27 cellular contexts compared by ENCODE assay signal in the genomic region with DNA sequence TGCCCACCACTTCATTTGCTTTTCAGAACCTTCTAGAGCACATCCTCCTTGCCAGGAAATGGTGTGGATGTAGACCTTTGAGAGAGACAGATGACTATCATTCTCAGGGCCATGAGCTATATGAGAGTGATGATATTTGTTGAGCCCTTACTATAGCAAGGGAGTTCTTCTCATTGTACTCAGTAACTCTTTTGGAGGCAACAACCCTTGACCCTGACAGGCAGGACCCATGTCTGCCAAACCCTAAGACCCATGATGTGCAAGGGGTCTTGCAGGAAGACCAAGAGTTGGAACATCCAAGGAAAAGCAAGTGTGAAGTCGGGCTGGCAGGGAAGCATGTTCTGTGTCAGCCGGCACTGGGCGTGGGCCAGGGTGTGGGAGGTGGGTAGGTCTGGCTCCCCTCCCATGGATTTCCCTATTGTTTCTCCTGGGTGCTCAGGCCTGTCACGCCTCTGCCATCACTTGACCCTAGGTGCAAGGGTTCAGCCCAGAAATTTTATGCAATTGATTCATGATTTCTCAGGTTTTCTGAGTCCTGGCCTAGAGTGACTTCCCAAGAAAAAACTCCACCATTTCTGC. TPM values are rescaled to one million over a fixed set of nuclear protein-coding genes. Genes with fewer than 3 reads are reported as not detected.
DNase-seq lines count a peak whose midpoint lies in the region; ATAC-seq, FAIRE-seq and TF ChIP-seq lines count a peak whose summit lies in the region.
"Had no signal": no experiment of that assay in that cellular context is flagged by ENCODE, and none has a peak within 500 bp of the region (broad histone marks: within the 10 kb centered on the region; RNA-seq: fewer than 3 reads in every experiment).

No MANE protein-coding gene starts in this region.

- peaks cover 93% of the 10 kb centered on the region for H3K4me1 Mint-ChIP-seq in CD14-positive monocyte
- peaks cover 21% of the 10 kb centered on the region for H3K4me1 Mint-ChIP-seq in activated CD4-positive, alpha-beta memory T cell treated with anti-CD3 and anti-CD28 coated beads, Interleukin-2, amount 10 ng/mL, durations not matched to agents 7 days and 5 days
- H3K4me1 Mint-ChIP-seq: central memory CD8-positive, alpha-beta T cell had no signal

- peak overlapping the region; percentile 66; the same call in 1 of the 2 replicates for H2AK5ac ChIP-seq in IMR-90 (ENCODE audit: low read depth, low read length)

- peak overlapping the region; percentile 51 for H3K4ac ChIP-seq in IMR-90 (ENCODE audit: low read depth, low read length)

- no peak overlapping the region for H2AK9ac ChIP-seq in IMR-90 (replicated peaks; ENCODE audit: low read depth, low read length, poor library complexity)

- no peak for TF ChIP-seq POLR2A in IMR-90 (IDR thresholded peaks at IDR 0.05; ENCODE audit: low read depth, low read length)

- peak overlapping the region; percentile 64; the same call in 1 of the 2 replicates for H4K5ac ChIP-seq in IMR-90 (ENCODE audit: low read depth, low read length)

- BruUV-seq in IMR-90 (replicated peaks; lab: Mats Ljungman, UMichigan) = no TSS peak

- dilution Hi-C loops in IMR-90 (cut with HindIII; ENCODE audit: low sequenced_read_pairs, unreplicated experiment) = no loop called here

- intact Hi-C loops in CD14-positive monocyte (cut with micrococcal nuclease) = no loop called here
- intact Hi-C loops in IMR-90 (cut with micrococcal nuclease) = no loop called here

- peak overlapping the region; percentile 64 to 95 for H3K4me3 Mint-ChIP-seq in CD14-positive monocyte
- no peak overlapping the region for H3K4me3 Mint-ChIP-seq in activated CD4-positive, alpha-beta memory T cell treated with anti-CD3 and anti-CD28 coated beads, Interleukin-2, amount 10 ng/mL, durations not matched to agents 7 days and 5 days
- H3K4me3 Mint-ChIP-seq: central memory CD8-positive, alpha-beta T cell; naive thymus-derived CD8-positive, alpha-beta T cell had no signal

- peak overlapping the region; percentile 38 for H3K14ac ChIP-seq in IMR-90 (replicated peaks; ENCODE audit: low read depth, low read length)

- no peaks in the 10 kb centered on the region for H4K20me1 ChIP-seq in IMR-90 (ENCODE audit: insufficient read depth, low read length)
- H4K20me1 ChIP-seq: BLaER1 treated with 17β-estradiol and CSF1 and Interleukin-3, amounts not matched to agents 10 nM and 100 nM had no signal

- peaks cover 4% of the 10 kb centered on the region for H3K27me3 ChIP-seq in IMR-90 (ENCODE audit: control insufficient read depth, insufficient read depth, low read length)
- H3K27me3 ChIP-seq in small intestine (ENCODE audit: control insufficient read depth in 2 of 2, insufficient read depth in 2 of 2, low read length in 2 of 2) = no peaks in the 10 kb centered on the region
- H3K27me3 ChIP-seq: BLaER1 treated with 17β-estradiol and CSF1 and Interleukin-3, amounts not matched to agents 10 nM and 100 nM; heart right ventricle had no signal

- no peak overlapping the region for H3K56ac ChIP-seq in IMR-90 (ENCODE audit: extremely low read depth, insufficient read depth, low read length)

- peak overlapping the region; percentile 11; the same call in 1 of the 2 replicates for H3K18ac ChIP-seq in IMR-90 (ENCODE audit: low read depth, low read length)

- no peak overlapping the region for H3K9ac ChIP-seq in IMR-90 (ENCODE audit: low read depth, low read length)
- H3K9ac ChIP-seq: BLaER1 treated with 17β-estradiol and CSF1 and Interleukin-3, amounts not matched to agents 10 nM and 100 nM had no signal

- peaks cover 35 to 60% of the 10 kb centered on the region in 2 donors for H3K36me3 Mint-ChIP-seq in CD14-positive monocyte
- H3K36me3 Mint-ChIP-seq in activated CD4-positive, alpha-beta memory T cell treated with anti-CD3 and anti-CD28 coated beads, Interleukin-2, amount 10 ng/mL, durations not matched to agents 7 days and 5 days (ENCODE audit: low read depth) = peaks cover 4% of the 10 kb centered on the region
- H3K36me3 Mint-ChIP-seq: activated naive CD4-positive, alpha-beta T cell treated with anti-CD3 and anti-CD28 coated beads, Interleukin-2, amount 50 U/mL, for 72 hours; naive thymus-derived CD8-positive, alpha-beta T cell had no signal

- no peak for FAIRE-seq in small intestine (lab: Jason Lieb, UNC)
- FAIRE-seq: astrocyte had no signal

- H3K4me1 ChIP-seq in IMR-90 (ENCODE audit: control insufficient read depth, insufficient read depth, low read length) (peaks cover 14% of the 10 kb centered on the region), small intestine (ENCODE audit: control insufficient read depth in 2 of 2, insufficient read depth in 1 of 2, low read depth in 1 of 2, low read length in 1 of 2) (no peaks in the 10 kb centered on the region)

- no peak for TF ChIP-seq RAD21 in IMR-90 (IDR thresholded peaks at IDR 0.05; ENCODE audit: low read length)

- H2BK15ac ChIP-seq in IMR-90 (ENCODE audit: low read depth, low read length) = peak overlapping the region; percentile 70; the same call in 2 of the 3 replicates

- no peak overlapping the region for H2AFZ ChIP-seq in IMR-90 (replicated peaks; ENCODE audit: low read length, poor library complexity)

- peak overlapping the region; percentile 24 to 37; a peak in 1 of 4 replicates for H4K8ac ChIP-seq in IMR-90 (ENCODE audit: low read depth in 2 of 2, low read length in 2 of 2)

- TF ChIP-seq CTCF in CD14-positive monocyte (IDR thresholded peaks at IDR 0.05) (no peak), IMR-90 (conservative IDR thresholded peaks at IDR 0.05; ENCODE audit: low read depth, low read length) (no peak)

- CTCF ChIA-PET in IMR-90 (lab: Yijun Ruan, JAX) = no interaction called here
- CTCF ChIA-PET in activated CD4-positive, alpha-beta memory T cell treated with anti-CD3 and anti-CD28 coated beads, Interleukin-2, amount 10 ng/mL, durations not matched to agents 7 days and 5 days (lab: Charles Lee) = interaction anchor here (1.4 kb wide), 1 partner anchor 111 kb away, joined by 5 read pairs; no protein-coding TSS in a partner anchor

- no peak overlapping the region for H3K23ac ChIP-seq in IMR-90 (ENCODE audit: low read depth, low read length)

- peaks cover 0 to 6% (median 2%) of the 10 kb centered on the region in 7 donors for H3K9me3 Mint-ChIP-seq in CD14-positive monocyte
- peaks cover 5% of the 10 kb centered on the region for H3K9me3 Mint-ChIP-seq in activated CD4-positive, alpha-beta memory T cell treated with anti-CD3 and anti-CD28 coated beads, Interleukin-2, amount 10 ng/mL, durations not matched to agents 7 days and 5 days
- H3K9me3 Mint-ChIP-seq: activated naive CD4-positive, alpha-beta T cell treated with anti-CD3 and anti-CD28 coated beads, Interleukin-2, amount 50 U/mL, for 72 hours; central memory CD8-positive, alpha-beta T cell; naive thymus-derived CD8-positive, alpha-beta T cell had no signal

- H3K27ac Mint-ChIP-seq in CD14-positive monocyte = peak overlapping the region; percentile 73 to 98 (median 97)
- no peak overlapping the region for H3K27ac Mint-ChIP-seq in activated CD4-positive, alpha-beta memory T cell treated with anti-CD3 and anti-CD28 coated beads, Interleukin-2, amount 10 ng/mL, durations not matched to agents 7 days and 5 days
- H3K27ac Mint-ChIP-seq: activated naive CD4-positive, alpha-beta T cell treated with anti-CD3 and anti-CD28 coated beads, Interleukin-2, amount 50 U/mL, for 72 hours had no signal

- peak overlapping the region; percentile 52; the same call in 1 of the 2 replicates for H4K91ac ChIP-seq in IMR-90 (ENCODE audit: insufficient read depth, low read depth, low read length)

- H3K4me2 ChIP-seq in IMR-90 (ENCODE audit: low read depth, low read length) = no peak overlapping the region

- H2BK5ac ChIP-seq in IMR-90 (ENCODE audit: low read depth, low read length, poor library complexity, severe bottlenecking) = peak overlapping the region; percentile 78

- H3K27ac ChIP-seq in IMR-90 (ENCODE audit: insufficient read depth, low read length) (no peak overlapping the region), epithelial cell of prostate (peak overlapping the region; percentile 45), small intestine (ENCODE audit: low read depth in 1 of 2, low read length in 1 of 2) (no peak overlapping the region)
- H3K27ac ChIP-seq: BLaER1 treated with 17β-estradiol and CSF1 and Interleukin-3, amounts not matched to agents 10 nM and 100 nM had no signal

- no peaks in the 10 kb centered on the region for H3K79me1 ChIP-seq in IMR-90 (ENCODE audit: low read depth in 1 of 2, low read length in 2 of 2)

- 96% methylated on average over 3 of the region's 4 CpGs; no CpG with 5 or more reads in 1 of the 2 experiments for WGBS in IMR-90 (ENCODE audit: extremely low coverage in 2 of 2, insufficient read length in 1 of 2), 2 experiments
- WGBS in small intestine, 3 donors = 74 to 89% (median 85%) methylated on average over 4 of the region's 4 CpGs

- ATAC-seq in IMR-90 (ENCODE audit: low read depth) = no peak
- ATAC-seq: naive thymus-derived CD8-positive, alpha-beta T cell; sciatic nerve had no signal

- peak overlapping the region; percentile 69 for H2BK120ac ChIP-seq in IMR-90 (ENCODE audit: low read depth, low read length)

- H3K4me3 ChIP-seq in IMR-90 (ENCODE audit: insufficient read depth, low read depth, low read length) (no peak overlapping the region), small intestine (ENCODE audit: low read depth in 1 of 2, low read length in 2 of 2) (no peak overlapping the region)
- H3K4me3 ChIP-seq: BLaER1 treated with 17β-estradiol and CSF1 and Interleukin-3, amounts not matched to agents 10 nM and 100 nM had no signal

- in situ Hi-C loops in IMR-90 (cut with MboI; ENCODE audit: low sequenced_read_pairs) = no loop called here

- peaks cover 10% of the 10 kb centered on the region for H3K9me1 ChIP-seq in IMR-90 (ENCODE audit: insufficient read depth, low read length)

- no peaks in the 10 kb centered on the region for H3K36me3 ChIP-seq in IMR-90 (ENCODE audit: control insufficient read depth, insufficient read depth, low read length)
- H3K36me3 ChIP-seq in small intestine (ENCODE audit: control insufficient read depth in 2 of 2, insufficient read depth in 2 of 2, low read length in 2 of 2) = no peaks in the 10 kb centered on the region
- H3K36me3 ChIP-seq: BLaER1 treated with 17β-estradiol and CSF1 and Interleukin-3, amounts not matched to agents 10 nM and 100 nM; heart right ventricle had no signal

- POLR2A ChIA-PET in IMR-90 (lab: Charles Lee; ENCODE audit: unreplicated experiment) = no interaction called here
- POLR2A ChIA-PET in activated CD4-positive, alpha-beta memory T cell treated with anti-CD3 and anti-CD28 coated beads, Interleukin-2, amount 10 ng/mL, durations not matched to agents 7 days and 5 days (lab: Charles Lee) = interaction anchor here (1.6 kb wide), 1 partner anchor 24 kb away, joined by 4 read pairs; a partner anchor contains a TSS

- peaks cover 0 to 2% (median 0%) of the 10 kb centered on the region in 3 donors for H3K27me3 Mint-ChIP-seq in CD14-positive monocyte (ENCODE audit: low read depth in 3 of 3)
- H3K27me3 Mint-ChIP-seq in activated CD4-positive, alpha-beta memory T cell treated with anti-CD3 and anti-CD28 coated beads, Interleukin-2, amount 10 ng/mL, durations not matched to agents 7 days and 5 days = peaks cover 25% of the 10 kb centered on the region

- peak overlapping the region; percentile 73 for H2BK20ac ChIP-seq in IMR-90 (ENCODE audit: low read depth, low read length)

- DNase-seq in CD14-positive monocyte (ENCODE audit: low spot score) (no peak), IMR-90 (no peak), epithelial cell of prostate (ENCODE audit: low read depth, low spot score) (no peak), small intestine (peak; percentile 49), glomerular visceral epithelial cell (ENCODE audit: extremely low spot score) (no peak), islet precursor cell (no peak)
- DNase-seq in stimulated activated CD4-positive, alpha-beta T cell treated with anti-CD3 and anti-CD28 coated beads, Interleukin-1b, Interleukin-23, amount 100 ng/mL, for 48 hours = no peak
- no peak for DNase-seq in activated CD4-positive, alpha-beta memory T cell treated with anti-CD3 and anti-CD28 coated beads, Interleukin-2, amount 10 ng/mL, durations not matched to agents 7 days and 5 days
- DNase-seq: Caco-2; DMS79 treated with DMSO at 0.1 percent for 48 hours; GOT3; heart right ventricle; naive thymus-derived CD8-positive, alpha-beta T cell; NCI-H1092 treated with DMSO at 0.1 percent for 48 hours; NCI-H1930; stimulated activated CD4-positive, alpha-beta T cell treated with anti-CD3 and anti-CD28 coated beads, Interleukin-15, amount 100 ng/mL, for 24 hours; substantia nigra had no signal

- H3K9me3 ChIP-seq in IMR-90 (ENCODE audit: control insufficient read depth, insufficient read depth, low read length) (no peaks in the 10 kb centered on the region), small intestine (ENCODE audit: control insufficient read depth, low read depth) (no peaks in the 10 kb centered on the region)
- H3K9me3 ChIP-seq: Caco-2, heart right ventricle had no signal

RNA-seq across cellular contexts. Expression of a gene that starts 1.2 kb away (rescaled TPM):
- 100 to 1,000 TPM in 1 of 2 donors, 10 to 100 TPM in 1; 74.0 to 330 TPM for polyA plus RNA-seq in CD14-positive monocyte
- 0.36 TPM in 1 of 2 replicates, not detected in the other for total RNA-seq in IMR-90 (2012; rRNA removed)
- 0.27 and 0.29 TPM in 2 replicates for polyA plus RNA-seq in IMR-90 (2012; rRNA removed)
- 0.54 and 0.55 TPM in 2 replicates for polyA plus RNA-seq in IMR-90 (2012; cell fraction: cytosol; rRNA removed)
- polyA plus RNA-seq in IMR-90 (2012; cell fraction: nucleus; rRNA removed; ENCODE audit: low replicate concordance) = 0.16 and 0.76 TPM in 2 replicates
- under 1 TPM in 1 of 3 donors, not detected in 2; 0.12 TPM for polyA plus RNA-seq in small intestine
- not detected for total RNA-seq in activated CD4-positive, alpha-beta memory T cell treated with anti-CD3 and anti-CD28 coated beads, Interleukin-2, amount 10 ng/mL, durations not matched to agents 7 days and 5 days
- total RNA-seq: activated naive CD4-positive, alpha-beta T cell treated with anti-CD3 and anti-CD28 coated beads, Interleukin-2, amount 50 U/mL, for 72 hours; astrocyte; Caco-2; naive thymus-derived CD8-positive, alpha-beta T cell; osteocyte; RPMI7951; T-helper 1 cell treated with Interleukin-12 subunit alpha and Interleukin-12 subunit beta and Interleukin-4 antibody, amounts not matched to agents 30 ng/mL and 1 ng/mL, for 36 hours; urinary bladder had no signal
- polyA plus RNA-seq: naive thymus-derived CD8-positive, alpha-beta T cell had no signal

RNA-seq across cellular contexts. Expression of a gene that starts 24.3 kb away (rescaled TPM):
- 100 to 1,000 TPM in 1 of 2 donors, 10 to 100 TPM in 1; 94.8 to 112 TPM for polyA plus RNA-seq in CD14-positive monocyte
- 66.3 and 108 TPM in 2 replicates for total RNA-seq in IMR-90 (2012; rRNA removed)
- 78.7 and 84.2 TPM in 2 replicates for polyA plus RNA-seq in IMR-90 (2012; rRNA removed)
- polyA plus RNA-seq in IMR-90 (2012; cell fraction: cytosol; rRNA removed) = 46.5 and 88.3 TPM in 2 replicates
- polyA plus RNA-seq in IMR-90 (2012; cell fraction: nucleus; rRNA removed; ENCODE audit: low replicate concordance) = 15.0 and 38.6 TPM in 2 replicates
- 10 to 100 TPM; 62.7 to 83.0 (median 68.7) TPM for polyA plus RNA-seq in small intestine
- 10 to 100 TPM; 53.0 to 58.7 TPM for total RNA-seq in activated CD4-positive, alpha-beta memory T cell treated with anti-CD3 and anti-CD28 coated beads, Interleukin-2, amount 10 ng/mL, durations not matched to agents 7 days and 5 days

RNA-seq across cellular contexts. Expression of a gene that starts 31.0 kb away (rescaled TPM):
- polyA plus RNA-seq in CD14-positive monocyte = not detected
- not detected in 2 replicates for total RNA-seq in IMR-90 (2012; rRNA removed)
- polyA plus RNA-seq in IMR-90 (2012; rRNA removed) = not detected in 2 replicates
- 0.05 TPM in 1 of 2 replicates, not detected in the other for polyA plus RNA-seq in IMR-90 (2012; cell fraction: cytosol; rRNA removed)
- polyA plus RNA-seq in IMR-90 (2012; cell fraction: nucleus; rRNA removed; ENCODE audit: low replicate concordance) = 0.39 and 0.64 TPM in 2 replicates
- polyA plus RNA-seq in small intestine = not detected
- total RNA-seq in activated CD4-positive, alpha-beta memory T cell treated with anti-CD3 and anti-CD28 coated beads, Interleukin-2, amount 10 ng/mL, durations not matched to agents 7 days and 5 days = not detected
- total RNA-seq: activated naive CD4-positive, alpha-beta T cell treated with anti-CD3 and anti-CD28 coated beads, Interleukin-2, amount 50 U/mL, for 72 hours; astrocyte; Caco-2; naive thymus-derived CD8-positive, alpha-beta T cell; osteocyte; RPMI7951; sciatic nerve; T-helper 1 cell treated with Interleukin-12 subunit alpha and Interleukin-12 subunit beta and Interleukin-4 antibody, amounts not matched to agents 30 ng/mL and 1 ng/mL, for 36 hours; urinary bladder had no signal
- polyA plus RNA-seq: AG04450; heart right ventricle; naive thymus-derived CD8-positive, alpha-beta T cell; urinary bladder had no signal

RNA-seq across cellular contexts. Expression of a gene that starts 33.7 kb away (rescaled TPM):
- polyA plus RNA-seq in CD14-positive monocyte (100 to 1,000 TPM; 256 to 292 TPM), IMR-90 (2012; rRNA removed) (126 and 131 TPM in 2 replicates), small intestine (100 to 1,000 TPM; 118 to 149 (median 120) TPM)
- 118 and 137 TPM in 2 replicates for total RNA-seq in IMR-90 (2012; rRNA removed)
- polyA plus RNA-seq in IMR-90 (2012; cell fraction: cytosol; rRNA removed) = 138 and 178 TPM in 2 replicates
- 55.2 and 81.9 TPM in 2 replicates for polyA plus RNA-seq in IMR-90 (2012; cell fraction: nucleus; rRNA removed; ENCODE audit: low replicate concordance)
- total RNA-seq in activated CD4-positive, alpha-beta memory T cell treated with anti-CD3 and anti-CD28 coated beads, Interleukin-2, amount 10 ng/mL, durations not matched to agents 7 days and 5 days = 10 to 100 TPM; 72.7 to 76.9 TPM

RNA-seq across cellular contexts. Expression of a gene that starts 55.2 kb away (rescaled TPM):
- not detected for polyA plus RNA-seq in CD14-positive monocyte
- total RNA-seq in IMR-90 (2012; rRNA removed) = not detected in 2 replicates
- polyA plus RNA-seq in IMR-90 (2012; rRNA removed) = 0.24 and 0.29 TPM in 2 replicates
- 0.25 TPM in 1 of 2 replicates, not detected in the other for polyA plus RNA-seq in IMR-90 (2012; cell fraction: cytosol; rRNA removed)
- polyA plus RNA-seq in IMR-90 (2012; cell fraction: nucleus; rRNA removed; ENCODE audit: low replicate concordance) = 0.08 TPM in 1 of 2 replicates, not detected in the other
- under 1 TPM in 1 of 3 donors, not detected in 2; 0.19 TPM for polyA plus RNA-seq in small intestine
- not detected for total RNA-seq in activated CD4-positive, alpha-beta memory T cell treated with anti-CD3 and anti-CD28 coated beads, Interleukin-2, amount 10 ng/mL, durations not matched to agents 7 days and 5 days
- total RNA-seq: activated naive CD4-positive, alpha-beta T cell treated with anti-CD3 and anti-CD28 coated beads, Interleukin-2, amount 50 U/mL, for 72 hours; naive thymus-derived CD8-positive, alpha-beta T cell; osteocyte; RPMI7951; T-helper 1 cell treated with Interleukin-12 subunit alpha and Interleukin-12 subunit beta and Interleukin-4 antibody, amounts not matched to agents 30 ng/mL and 1 ng/mL, for 36 hours had no signal
- polyA plus RNA-seq: naive thymus-derived CD8-positive, alpha-beta T cell had no signal

Comparison
In these comparisons a context has a peak if more than half of its experiments do, and no peak if none do; other contexts are left out.
1. RNA of a gene that starts 1.2 kb away (polyA plus RNA-seq): 74.0 to 330 TPM in CD14-positive monocyte; 0.16 to 0.76 TPM in IMR-90 and 0.12 TPM in small intestine; every median in the first group is over 10 times any median in the second.